Comparison of ENCODE assay signal across 25 cellular contexts in genomic region chr11:1906146-1906545, GRCh38. TPM values are rescaled to one million over a fixed set of nuclear protein-coding genes. Genes with fewer than 3 reads are reported as not detected.
A peak's percentile ranks its signal among the peaks of the same experiment; 100 is the strongest.
DNase-seq lines count a peak whose midpoint lies in the region; ATAC-seq, FAIRE-seq and TF ChIP-seq lines count a peak whose summit lies in the region.
"Had no signal": no experiment of that assay in that cellular context is flagged by ENCODE, and none has a peak within 500 bp of the region (broad histone marks: within the 10 kb centered on the region; RNA-seq: fewer than 3 reads in every experiment).

No MANE protein-coding gene starts in this region.

- TF ChIP-seq EP300 in K562 (IDR thresholded peaks at IDR 0.05; ENCODE audit: low read length) (no peak), sigmoid colon (IDR thresholded peaks at IDR 0.05) (no peak)

- CTCF ChIA-PET in K562 (lab: Yijun Ruan, JAX; ENCODE audit: low intra/inter-chr PET ratio): no interaction called here

- no peak for TF ChIP-seq RAD21 in K562 (CRISPR knock-in tag; conservative IDR thresholded peaks at IDR 0.05 in 1 of 2, IDR thresholded peaks at IDR 0.05 in 1 of 2)

- no TSS peak for BruUV-seq in K562 (replicated peaks; lab: Mats Ljungman, UMichigan)

- no peaks in the 10 kb centered on the region for H3K79me2 ChIP-seq in K562 (ENCODE audit: control insufficient read depth, insufficient read depth, low read length)

- no peak for TF ChIP-seq POLR2A in K562 (conservative IDR thresholded peaks at IDR 0.05)
- no peak for TF ChIP-seq POLR2A in sigmoid colon (IDR thresholded peaks at IDR 0.05)

- H3K9me3 ChIP-seq in K562 (replicated peaks; ENCODE audit: control insufficient read depth, insufficient read depth, low read depth, low read length): no peaks in the 10 kb centered on the region
- no peaks in the 10 kb centered on the region for H3K9me3 ChIP-seq in sigmoid colon
- H3K9me3 ChIP-seq: HAP-1, upper lobe of right lung had no signal

- no peaks in the 10 kb centered on the region for H4K20me1 ChIP-seq in K562 (replicated peaks; ENCODE audit: control insufficient read depth, insufficient read depth, low read length)

- no peak overlapping the region for H3K4me3 Mint-ChIP-seq in stimulated activated naive B cell treated with anti-CD40 and anti-IgM and Interleukin-4, amounts not matched to agents 10 μg/mL and 1 μg/mL and 100 μg/mL, for 72 hours
- H3K4me3 Mint-ChIP-seq: activated naive CD8-positive, alpha-beta T cell treated with anti-CD3 and anti-CD28 coated beads for 36 hours; CD4-positive, CD25-positive, alpha-beta regulatory T cell; T-helper 2 cell treated with Interferon-gamma antibody and Interleukin-4, amounts not matched to agents 5 μg/mL and 100 μg/mL, for 36 hours had no signal

- POLR2A ChIA-PET in K562 (lab: Yijun Ruan, JAX): interaction anchor here (1.0 to 1.2 kb wide), 2 partner anchors 9 to 68 kb away, joined by 4 to 5 read pairs; no protein-coding TSS in a partner anchor

- H3K4me1 ChIP-seq in K562 (replicated peaks in 1 of 2; ENCODE audit: control insufficient read depth in 2 of 2, insufficient read depth in 2 of 2, low read length in 2 of 2) (no peaks in the 10 kb centered on the region), sigmoid colon (no peaks in the 10 kb centered on the region)
- H3K4me1 ChIP-seq: HAP-1, upper lobe of right lung had no signal

- intact Hi-C loops in K562 (cut with micrococcal nuclease): no loop called here
- intact Hi-C loops in sigmoid colon (cut with DNase I): no loop called here

- no peak for TF ChIP-seq CTCF in K562 (IDR thresholded peaks at IDR 0.05 in 2 of 3, conservative IDR thresholded peaks at IDR 0.05 in 1 of 3; ENCODE audit: insufficient read depth in 2 of 3, low read depth in 1 of 3, low read length in 3 of 3)
- no peak for TF ChIP-seq CTCF in sigmoid colon (IDR thresholded peaks at IDR 0.05)

- 0% methylated on average over 5 of the region's 5 CpGs for WGBS in K562 (ENCODE audit: insufficient coverage, low coverage, missing lambda C conversion rate)
- 22 to 24% methylated on average over 5 of the region's 5 CpGs for WGBS in sigmoid colon, 2 donors

- peaks cover 6 to 9% of the 10 kb centered on the region in 2 donors for H3K27me3 Mint-ChIP-seq in stimulated activated naive B cell treated with anti-CD40 and anti-IgM and Interleukin-4, amounts not matched to agents 10 μg/mL and 1 μg/mL and 100 μg/mL, for 72 hours
- H3K27me3 Mint-ChIP-seq: activated naive CD8-positive, alpha-beta T cell treated with anti-CD3 and anti-CD28 coated beads for 36 hours had no signal

- peak; percentile 31 for DNase-seq in KBM-7
- no peak for DNase-seq in K562 (ENCODE audit: extremely low read depth in 1 of 4, low spot score in 3 of 4)
- DNase-seq in glomerular endothelial cell (ENCODE audit: extremely low read depth, low read depth, low spot score): peak; percentile 52
- DNase-seq in sigmoid colon: no peak
- DNase-seq in activated CD4-positive, alpha-beta T cell treated with anti-CD3 and anti-CD28 coated beads for 1 hour: no peak
- DNase-seq in stimulated activated naive B cell treated with anti-CD40 and anti-IgM and Interleukin-4, amounts not matched to agents 10 μg/mL and 1 μg/mL and 100 μg/mL, for 72 hours: no peak
- DNase-seq in NCI-H226: no peak
- no peak for DNase-seq in NCI-H2196 treated with DMSO at 0.1 percent for 48 hours (lab: John Stamatoyannopoulos, UW; ENCODE audit: unreplicated experiment)
- DNase-seq: activated CD8-positive, alpha-beta memory T cell treated with anti-CD3 and anti-CD28 coated beads, Interleukin-2, amount 50 U/mL, for 4 hours; activated naive CD8-positive, alpha-beta T cell treated with anti-CD3 and anti-CD28 coated beads for 36 hours; CD4-positive, CD25-positive, alpha-beta regulatory T cell; hypothalamus; IMR-90; islet precursor cell; MM.1S; NCI-H524 treated with DMSO at 0.1 percent for 48 hours; occipital lobe; upper lobe of right lung; WERI-Rb-1 had no signal

- FAIRE-seq in K562 (lab: Jason Lieb, UNC): no peak
- FAIRE-seq: GM18507 had no signal

- H3K27ac ChIP-seq in K562 (ENCODE audit: extremely low read depth, low read depth, low read length): no peak overlapping the region
- peak overlapping the region in 3 of 4 donors; percentile 35 to 66 (median 56) for H3K27ac ChIP-seq in sigmoid colon
- H3K27ac ChIP-seq: upper lobe of right lung, WERI-Rb-1 had no signal

- no peaks in the 10 kb centered on the region for H3K9me3 Mint-ChIP-seq in stimulated activated naive B cell treated with anti-CD40 and anti-IgM and Interleukin-4, amounts not matched to agents 10 μg/mL and 1 μg/mL and 100 μg/mL, for 72 hours
- H3K9me3 Mint-ChIP-seq: activated naive CD8-positive, alpha-beta T cell treated with anti-CD3 and anti-CD28 coated beads for 36 hours; activated T-helper 2 cell treated with anti-CD3 and anti-CD28 coated beads, Interferon-gamma antibody, Interleukin-2, Interleukin-4, amounts not matched to agents 10 μg/mL and 5 μg/mL and 100 μg/mL, durations not matched to agents 14 hours and 24 hours and 36 hours; T-helper 2 cell treated with Interferon-gamma antibody and Interleukin-4, amounts not matched to agents 5 μg/mL and 100 μg/mL, for 36 hours had no signal

- no peaks in the 10 kb centered on the region for H3K36me3 Mint-ChIP-seq in stimulated activated naive B cell treated with anti-CD40 and anti-IgM and Interleukin-4, amounts not matched to agents 10 μg/mL and 1 μg/mL and 100 μg/mL, for 72 hours
- H3K36me3 Mint-ChIP-seq: activated naive CD8-positive, alpha-beta T cell treated with anti-CD3 and anti-CD28 coated beads for 36 hours; CD4-positive, CD25-positive, alpha-beta regulatory T cell had no signal

- no peaks in the 10 kb centered on the region for H3K36me3 ChIP-seq in K562 (ENCODE audit: control insufficient read depth, insufficient read depth, low read length)
- H3K36me3 ChIP-seq in sigmoid colon: no peaks in the 10 kb centered on the region
- H3K36me3 ChIP-seq: HAP-1, upper lobe of right lung, WERI-Rb-1 had no signal

- no peak overlapping the region for H3K9ac ChIP-seq in K562 (ENCODE audit: insufficient read depth in 1 of 2, low read depth in 2 of 2, low read length in 2 of 2)

- no peaks in the 10 kb centered on the region for H3K9me1 ChIP-seq in K562 (ENCODE audit: control insufficient read depth, insufficient read depth, low read length)

- H2AFZ ChIP-seq in K562 (ENCODE audit: low read depth, low read length): no peak overlapping the region

- no peak overlapping the region for H3K4me3 ChIP-seq in K562
- H3K4me3 ChIP-seq in sigmoid colon: no peak overlapping the region
- H3K4me3 ChIP-seq: HAP-1, upper lobe of right lung had no signal

- H3K4me2 ChIP-seq in K562 (ENCODE audit: insufficient read depth, low read length): no peak overlapping the region

- H3K4me1 Mint-ChIP-seq in stimulated activated naive B cell treated with anti-CD40 and anti-IgM and Interleukin-4, amounts not matched to agents 10 μg/mL and 1 μg/mL and 100 μg/mL, for 72 hours: no peaks in the 10 kb centered on the region
- H3K4me1 Mint-ChIP-seq: activated naive CD8-positive, alpha-beta T cell treated with anti-CD3 and anti-CD28 coated beads for 36 hours; CD4-positive, CD25-positive, alpha-beta regulatory T cell had no signal

- no peak overlapping the region for H3K27ac Mint-ChIP-seq in stimulated activated naive B cell treated with anti-CD40 and anti-IgM and Interleukin-4, amounts not matched to agents 10 μg/mL and 1 μg/mL and 100 μg/mL, for 72 hours
- H3K27ac Mint-ChIP-seq: activated naive CD8-positive, alpha-beta T cell treated with anti-CD3 and anti-CD28 coated beads for 36 hours; activated T-helper 2 cell treated with anti-CD3 and anti-CD28 coated beads, Interferon-gamma antibody, Interleukin-2, Interleukin-4, amounts not matched to agents 10 μg/mL and 5 μg/mL and 100 μg/mL, durations not matched to agents 14 hours and 24 hours and 36 hours; T-helper 2 cell treated with Interferon-gamma antibody and Interleukin-4, amounts not matched to agents 5 μg/mL and 100 μg/mL, for 36 hours had no signal

- in situ Hi-C loops in KBM-7 (cut with MboI; ENCODE audit: low pct_unique_long_range_greater_than_20kb, low sequenced_read_pairs) (no loop called here), K562 (cut with MboI) (no loop called here)

- peaks cover 49 to 55% of the 10 kb centered on the region in 2 experiments for H3K27me3 ChIP-seq in K562 (ENCODE audit: control insufficient read depth in 2 of 2, insufficient read depth in 2 of 2, low read length in 2 of 2)
- H3K27me3 ChIP-seq in sigmoid colon: peaks cover 0 to 6% (median 0%) of the 10 kb centered on the region in 3 donors
- H3K27me3 ChIP-seq: upper lobe of right lung had no signal

- ATAC-seq in K562: no peak
- no peak for ATAC-seq in stimulated activated naive B cell treated with anti-CD40 and anti-IgM and Interleukin-4, amounts not matched to agents 10 μg/mL and 1 μg/mL and 100 μg/mL, for 72 hours (replicated peaks)
- ATAC-seq: SK-N-SH treated with all-trans-retinoic acid at 6 μM for 48 hours, upper lobe of right lung had no signal

RNA-seq across cellular contexts. Expression of gene TNNT3, which starts 13.4 kb away (rescaled TPM):
- not detected in 2 replicates for total RNA-seq in K562 (2011; cell fraction: chromatin; rRNA removed; ENCODE audit: low replicate concordance)
- not detected in 2 replicates for total RNA-seq in K562 (2011; cell fraction: nucleolus; rRNA removed)
- not detected in 2 replicates for total RNA-seq in K562 (2011; cell fraction: nucleoplasm; rRNA removed)
- total RNA-seq in K562 (2014; rRNA removed) (not detected in 2 replicates), K562 (2014; rRNA removed; fragmentation: Illumina TruSeq; extraction: Trizol) (not detected in 2 replicates), K562 (2015; rRNA removed; fragmentation: Illumina TruSeq; extraction: Trizol) (not detected in 2 replicates), K562 (2021) (not detected in 2 replicates), glomerular endothelial cell (not detected in 2 replicates), sigmoid colon (10 to 100 TPM in 1 of 4 donors, 1 to 10 TPM in 2, not detected in 1; 4.3 to 17.2 (median 4.4) TPM)
- polyA plus RNA-seq in K562 (2011; rRNA removed) (0.10 TPM in 1 of 2 replicates, not detected in the other), K562 (2014; fragmentation: Illumina TruSeq; extraction: Trizol) (not detected in 2 replicates), K562 (2014; fragmentation: Nextera tagmentation; extraction: Ambion mirVana) (not detected), K562 (2014; rRNA removed) (not detected in 2 replicates), sigmoid colon (1 to 10 TPM; 1.2 to 8.4 (median 2.3) TPM)
- not detected in 2 replicates for polyA plus RNA-seq in K562 (2011; cell fraction: cytosol; rRNA removed)
- polyA plus RNA-seq in K562 (2011; cell fraction: nucleus; rRNA removed): 0.41 and 0.70 TPM in 2 replicates
- polyA plus RNA-seq in K562 (2012): not detected in 2 replicates
- not detected in 2 replicates for polyA minus RNA-seq in K562 (2011; rRNA and poly(A)+ RNA removed)
- polyA minus RNA-seq in K562 (2011; cell fraction: cytosol; rRNA and poly(A)+ RNA removed): not detected in 2 replicates
- polyA minus RNA-seq in K562 (2011; cell fraction: nucleus; rRNA and poly(A)+ RNA removed): not detected in 2 replicates
- total RNA-seq: IMR-90, lung microvascular endothelial cell had no signal
- polyA plus RNA-seq: IMR-90 had no signal

RNA-seq across cellular contexts. Expression of gene PRR33, which starts 14.5 kb away (rescaled TPM):
- not detected in 2 replicates for total RNA-seq in K562 (2011; cell fraction: chromatin; rRNA removed; ENCODE audit: low replicate concordance)
- total RNA-seq in K562 (2011; cell fraction: nucleolus; rRNA removed): not detected in 2 replicates
- not detected in 2 replicates for total RNA-seq in K562 (2011; cell fraction: nucleoplasm; rRNA removed)
- total RNA-seq in K562 (2014; rRNA removed) (not detected in 2 replicates), K562 (2014; rRNA removed; fragmentation: Illumina TruSeq; extraction: Trizol) (not detected in 2 replicates), K562 (2015; rRNA removed; fragmentation: Illumina TruSeq; extraction: Trizol) (not detected in 2 replicates), K562 (2021) (not detected in 2 replicates), glomerular endothelial cell (not detected in 2 replicates), sigmoid colon (not detected)
- polyA plus RNA-seq in K562 (2011; rRNA removed) (not detected in 2 replicates), K562 (2014; fragmentation: Illumina TruSeq; extraction: Trizol) (not detected in 2 replicates), K562 (2014; fragmentation: Nextera tagmentation; extraction: Ambion mirVana) (not detected), K562 (2014; rRNA removed) (not detected in 2 replicates), sigmoid colon (under 1 TPM in 1 of 3 donors, not detected in 2; 0.13 TPM)
- not detected in 2 replicates for polyA plus RNA-seq in K562 (2011; cell fraction: cytosol; rRNA removed)
- polyA plus RNA-seq in K562 (2011; cell fraction: nucleus; rRNA removed): not detected in 2 replicates
- polyA plus RNA-seq in K562 (2012): not detected in 2 replicates
- polyA minus RNA-seq in K562 (2011; rRNA and poly(A)+ RNA removed): not detected in 2 replicates
- polyA minus RNA-seq in K562 (2011; cell fraction: cytosol; rRNA and poly(A)+ RNA removed): not detected in 2 replicates
- not detected in 2 replicates for polyA minus RNA-seq in K562 (2011; cell fraction: nucleus; rRNA and poly(A)+ RNA removed)
- total RNA-seq: CD4-positive, CD25-positive, alpha-beta regulatory T cell; IMR-90; lung microvascular endothelial cell; occipital lobe; upper lobe of right lung had no signal
- polyA plus RNA-seq: IMR-90 had no signal

RNA-seq across cellular contexts. Expression of gene MRPL23, which starts 41.0 kb away (rescaled TPM):
- total RNA-seq in K562 (2011; cell fraction: chromatin; rRNA removed; ENCODE audit: low replicate concordance): 26.8 and 80.9 TPM in 2 replicates
- 67.7 and 84.7 TPM in 2 replicates for total RNA-seq in K562 (2011; cell fraction: nucleolus; rRNA removed)
- 43.5 and 46.6 TPM in 2 replicates for total RNA-seq in K562 (2011; cell fraction: nucleoplasm; rRNA removed)
- total RNA-seq in K562 (2014; rRNA removed) (109 and 128 TPM in 2 replicates), K562 (2014; rRNA removed; fragmentation: Illumina TruSeq; extraction: Trizol) (17.5 and 22.7 TPM in 2 replicates), K562 (2015; rRNA removed; fragmentation: Illumina TruSeq; extraction: Trizol) (46.2 and 53.3 TPM in 2 replicates), K562 (2021) (63.7 and 72.7 TPM in 2 replicates), glomerular endothelial cell (105 and 166 TPM in 2 replicates), sigmoid colon (100 to 1,000 TPM in 1 of 4 donors, 10 to 100 TPM in 3; 61.2 to 132 (median 73.3) TPM)
- polyA plus RNA-seq in K562 (2011; rRNA removed) (35.5 and 50.9 TPM in 2 replicates), K562 (2014; fragmentation: Illumina TruSeq; extraction: Trizol) (37.4 and 42.9 TPM in 2 replicates), K562 (2014; fragmentation: Nextera tagmentation; extraction: Ambion mirVana) (1 to 10 TPM in 1 of 2 experiments, under 1 TPM in 1; 0.44 to 1.1 TPM), K562 (2014; rRNA removed) (79.9 and 85.9 TPM in 2 replicates), sigmoid colon (100 to 1,000 TPM in 2 of 3 donors, 10 to 100 TPM in 1; 63.3 to 189 (median 132) TPM)
- 131 and 155 TPM in 2 replicates for polyA plus RNA-seq in K562 (2011; cell fraction: cytosol; rRNA removed)
- polyA plus RNA-seq in K562 (2011; cell fraction: nucleus; rRNA removed): 75.9 and 80.7 TPM in 2 replicates
- polyA plus RNA-seq in K562 (2012): 44.3 and 53.3 TPM in 2 replicates
- polyA minus RNA-seq in K562 (2011; rRNA and poly(A)+ RNA removed): 19.0 and 20.5 TPM in 2 replicates
- 40.8 and 45.4 TPM in 2 replicates for polyA minus RNA-seq in K562 (2011; cell fraction: cytosol; rRNA and poly(A)+ RNA removed)
- polyA minus RNA-seq in K562 (2011; cell fraction: nucleus; rRNA and poly(A)+ RNA removed): 53.0 and 70.8 TPM in 2 replicates

RNA-seq across cellular contexts. Expression of gene LSP1, which starts 53.3 kb away (rescaled TPM):
- total RNA-seq in K562 (2011; cell fraction: chromatin; rRNA removed; ENCODE audit: low replicate concordance): 0.23 TPM in 1 of 2 replicates, not detected in the other
- total RNA-seq in K562 (2011; cell fraction: nucleolus; rRNA removed): not detected in 2 replicates
- not detected in 2 replicates for total RNA-seq in K562 (2011; cell fraction: nucleoplasm; rRNA removed)
- total RNA-seq in K562 (2014; rRNA removed) (0.08 and 1.2 TPM in 2 replicates), K562 (2014; rRNA removed; fragmentation: Illumina TruSeq; extraction: Trizol) (not detected in 2 replicates), K562 (2015; rRNA removed; fragmentation: Illumina TruSeq; extraction: Trizol) (0.65 TPM in 1 of 2 replicates, not detected in the other), K562 (2021) (0.73 and 1.1 TPM in 2 replicates), glomerular endothelial cell (1.1 TPM in 1 of 2 replicates, not detected in the other), sigmoid colon (10 to 100 TPM in 2 of 4 donors, 1 to 10 TPM in 2; 8.7 to 32.7 (median 12.4) TPM)
- polyA plus RNA-seq in K562 (2011; rRNA removed) (0.28 and 0.45 TPM in 2 replicates), K562 (2014; fragmentation: Illumina TruSeq; extraction: Trizol) (2.9 TPM in 1 of 2 replicates, not detected in the other), K562 (2014; fragmentation: Nextera tagmentation; extraction: Ambion mirVana) (under 1 TPM in 1 of 2 experiments, not detected in 1; 0.38 TPM), K562 (2014; rRNA removed) (0.08 TPM in 1 of 2 replicates, not detected in the other), sigmoid colon (10 to 100 TPM; 46.0 to 80.2 (median 55.9) TPM)
- 0.28 and 0.37 TPM in 2 replicates for polyA plus RNA-seq in K562 (2011; cell fraction: cytosol; rRNA removed)
- polyA plus RNA-seq in K562 (2011; cell fraction: nucleus; rRNA removed): 0.26 and 0.60 TPM in 2 replicates
- 0.05 and 0.57 TPM in 2 replicates for polyA plus RNA-seq in K562 (2012)
- 0.15 TPM in 1 of 2 replicates, not detected in the other for polyA minus RNA-seq in K562 (2011; rRNA and poly(A)+ RNA removed)
- polyA minus RNA-seq in K562 (2011; cell fraction: cytosol; rRNA and poly(A)+ RNA removed): not detected in 2 replicates
- polyA minus RNA-seq in K562 (2011; cell fraction: nucleus; rRNA and poly(A)+ RNA removed): 0.11 TPM in 1 of 2 replicates, not detected in the other
- total RNA-seq: IMR-90, lung microvascular endothelial cell had no signal
- polyA plus RNA-seq: IMR-90 had no signal

Comparison
In these comparisons a context has a peak if more than half of its experiments do, and no peak if none do; other contexts are left out.
1. DNase-seq: peak in KBM-7 (single experiment) and glomerular endothelial cell (single experiment); none in K562 (0 of 4), sigmoid colon (single experiment), activated CD4-positive, alpha-beta T cell treated with anti-CD3 and anti-CD28 coated beads for 1 hour (single experiment), stimulated activated naive B cell treated with anti-CD40 and anti-IgM and Interleukin-4, amounts not matched to agents 10 μg/mL and 1 μg/mL and 100 μg/mL, for 72 hours (single experiment), NCI-H226 (single experiment) and NCI-H2196 treated with DMSO at 0.1 percent for 48 hours (single experiment).